ENCODE assay signal across 9 cellular contexts in the genomic region with DNA sequence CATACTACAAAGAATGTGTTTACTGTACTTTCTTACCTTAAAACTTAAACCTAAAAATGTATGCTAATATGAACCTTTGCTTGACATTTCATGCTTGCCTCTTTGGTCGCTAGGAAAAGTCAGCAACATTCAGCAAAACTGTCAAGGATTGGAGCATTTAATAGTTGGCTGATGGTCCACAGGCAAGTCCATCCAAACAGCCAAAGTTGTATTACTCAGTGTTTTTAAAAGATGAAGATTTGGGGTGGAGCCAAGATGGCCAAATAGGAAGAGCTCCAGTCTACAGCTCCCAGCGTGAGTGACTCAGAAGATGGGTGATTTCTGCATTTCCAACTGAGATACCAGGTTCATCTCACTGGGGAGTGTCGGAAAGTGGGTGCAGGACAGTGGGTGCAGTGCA. TPM values are rescaled to one million over a fixed set of nuclear protein-coding genes. Genes with fewer than 3 reads are reported as not detected.
DNase-seq lines count a peak whose midpoint lies in the region; FAIRE-seq and TF ChIP-seq lines count a peak whose summit lies in the region.
"Not testable (repeated sequence)": the region's sequence is repeated elsewhere in the genome, so short reads cannot be mapped to it uniquely, and the experiment has no call there.
"Had no signal": no experiment of that assay in that cellular context is flagged by ENCODE, and none has a peak within 500 bp of the region (broad histone marks: within the 10 kb centered on the region; RNA-seq: fewer than 3 reads in every experiment).

No MANE protein-coding gene starts in this region.

- H3K4me1 ChIP-seq in CD8-positive, alpha-beta memory T cell (ENCODE audit: insufficient read depth, low read length); GM23248 (ENCODE audit: insufficient read depth): not testable (repeated sequence)
- peaks cover 26% of the 10 kb centered on the region for H3K4me1 ChIP-seq in endothelial cell of umbilical vein (ENCODE audit: control insufficient read depth, extremely low read depth, insufficient read depth, low read length)

- H3K36me3 ChIP-seq in CD8-positive, alpha-beta memory T cell (ENCODE audit: insufficient read depth, low read length); GM23248 (ENCODE audit: low read depth); endothelial cell of umbilical vein (ENCODE audit: control insufficient read depth in 2 of 2, extremely low read depth in 1 of 2, insufficient read depth in 2 of 2, low read length in 2 of 2): not testable (repeated sequence)

- TF ChIP-seq CTCF in astrocyte of the spinal cord (IDR thresholded peaks at IDR 0.05; ENCODE audit: low read depth, low read length); endothelial cell of umbilical vein (IDR thresholded peaks at IDR 0.05; ENCODE audit: extremely low read depth in 1 of 2, insufficient read depth in 1 of 2, low read depth in 1 of 2, low read length in 2 of 2): not testable (repeated sequence)

- not testable (repeated sequence) for H3K79me2 ChIP-seq in GM23248 (ENCODE audit: insufficient read depth); endothelial cell of umbilical vein (ENCODE audit: control insufficient read depth, insufficient read depth, low read length)

- dilution Hi-C loops in endothelial cell of umbilical vein (cut with MboI; ENCODE audit: extremely low pct_ligation_motif_present, low sequenced_read_pairs): not testable (repeated sequence)

- intact Hi-C loops in endothelial cell of umbilical vein (cut with micrococcal nuclease): loop anchor here (1.0 to 2.0 kb wide), 5 partner anchors 10 to 65 kb away; no protein-coding TSS in a partner anchor

- H3K9me1 ChIP-seq in endothelial cell of umbilical vein (replicated peaks; ENCODE audit: control insufficient read depth, extremely low read depth, insufficient read depth, low read length): not testable (repeated sequence)

- peaks cover 0 to 29% (median 4%) of the 10 kb centered on the region in 3 donors for H3K36me3 Mint-ChIP-seq in CD8-positive, alpha-beta memory T cell
- H3K36me3 Mint-ChIP-seq in T-helper 2 cell treated with Interferon-gamma antibody and Interleukin-4, amounts not matched to agents 5 μg/mL and 100 μg/mL, for 36 hours (ENCODE audit: low read depth): not testable (repeated sequence)

- TF ChIP-seq POLR2A in endothelial cell of umbilical vein (IDR thresholded peaks at IDR 0.05; ENCODE audit: low read depth, low read length): peak; percentile 22

- H3K9me3 Mint-ChIP-seq in CD8-positive, alpha-beta memory T cell; T-helper 2 cell treated with Interferon-gamma antibody and Interleukin-4, amounts not matched to agents 5 μg/mL and 100 μg/mL, for 36 hours: not testable (repeated sequence)

- CTCF ChIA-PET in CD8-positive, alpha-beta memory T cell (lab: Charles Lee): not testable (repeated sequence)
- CTCF ChIA-PET in endothelial cell of umbilical vein (lab: Charles Lee): interaction anchor here (1.0 kb wide), 2 partner anchors 18 to 74 kb away, joined by 3 read pairs; no protein-coding TSS in a partner anchor

- not testable (repeated sequence) for H3K27me3 Mint-ChIP-seq in CD8-positive, alpha-beta memory T cell; T-helper 2 cell treated with Interferon-gamma antibody and Interleukin-4, amounts not matched to agents 5 μg/mL and 100 μg/mL, for 36 hours (ENCODE audit: low read depth)

- H3K4me1 Mint-ChIP-seq in CD8-positive, alpha-beta memory T cell: peaks cover 21 to 29% (median 22%) of the 10 kb centered on the region in 3 donors
- not testable (repeated sequence) for H3K4me1 Mint-ChIP-seq in T-helper 2 cell treated with Interferon-gamma antibody and Interleukin-4, amounts not matched to agents 5 μg/mL and 100 μg/mL, for 36 hours (ENCODE audit: low read depth)

- H3K4me2 ChIP-seq in GM23248 (ENCODE audit: unreplicated experiment): not testable (repeated sequence)
- H3K4me2 ChIP-seq in endothelial cell of umbilical vein (ENCODE audit: insufficient read depth, low read length): peak overlapping the region; percentile 80

- H3K9me2 ChIP-seq in GM23248 (ENCODE audit: insufficient read depth): not testable (repeated sequence)

- not testable (repeated sequence) for H2AFZ ChIP-seq in GM23248; endothelial cell of umbilical vein (ENCODE audit: low read depth, low read length)

- peak overlapping the region in 7 of 8 donors; percentile 32 to 93 (median 75) for H3K27ac Mint-ChIP-seq in CD8-positive, alpha-beta memory T cell
- H3K27ac Mint-ChIP-seq in T-helper 2 cell treated with Interferon-gamma antibody and Interleukin-4, amounts not matched to agents 5 μg/mL and 100 μg/mL, for 36 hours: peak overlapping the region; percentile 34

- not testable (repeated sequence) for H3K4me3 ChIP-seq in CD8-positive, alpha-beta memory T cell (ENCODE audit: low read length); GM23248; astrocyte of the spinal cord (ENCODE audit: low read depth, low read length)
- H3K4me3 ChIP-seq in endothelial cell of umbilical vein (replicated peaks in 1 of 3; ENCODE audit: insufficient read depth in 1 of 3, low read depth in 1 of 3, low read length in 3 of 3): peak overlapping the region in 1 of 3 experiments; percentile 28

- H3K27me3 ChIP-seq in CD8-positive, alpha-beta memory T cell (ENCODE audit: insufficient read depth, low read length, poor library complexity, severe bottlenecking); GM23248 (replicated peaks; ENCODE audit: insufficient read depth); endothelial cell of umbilical vein (ENCODE audit: control insufficient read depth in 2 of 2, insufficient read depth in 2 of 2, low read length in 2 of 2): not testable (repeated sequence)

- DNase-seq in CD8-positive, alpha-beta memory T cell; T-helper 2 cell treated with Interferon-gamma antibody and Interleukin-4, amounts not matched to agents 5 μg/mL and 100 μg/mL, for 36 hours (ENCODE audit: low spot score): not testable (repeated sequence)
- peak; percentile 90 for DNase-seq in GM23248
- DNase-seq in LHCN-M2 (ENCODE audit: low read depth): peak; percentile 51
- peak; percentile 79 for DNase-seq in astrocyte of the spinal cord (ENCODE audit: low read depth, low spot score)
- DNase-seq in endothelial cell of umbilical vein (ENCODE audit: low read depth, low spot score): peak; percentile 58
- peak; percentile 32 for DNase-seq in hepatic stellate cell (ENCODE audit: low spot score)

- not testable (repeated sequence) for H3F3A ChIP-seq in GM23248 (ENCODE audit: insufficient read depth)

- in situ Hi-C loops in GM23248 (cut with MboI); astrocyte of the spinal cord (cut with HindIII; ENCODE audit: low sequenced_read_pairs): not testable (repeated sequence)

- not testable (repeated sequence) for H4K20me1 ChIP-seq in GM23248 (ENCODE audit: insufficient read depth); endothelial cell of umbilical vein (replicated peaks; ENCODE audit: control insufficient read depth, extremely low read depth, insufficient read depth, low read length)

- not testable (repeated sequence) for H3K27ac ChIP-seq in CD8-positive, alpha-beta memory T cell (ENCODE audit: low read depth, low read length)
- H3K27ac ChIP-seq in GM23248 (peak overlapping the region; percentile 59), endothelial cell of umbilical vein (ENCODE audit: insufficient read depth, low read depth, low read length) (peak overlapping the region; percentile 96)

- peak overlapping the region in 1 of 7 donors; percentile 54 for H3K4me3 Mint-ChIP-seq in CD8-positive, alpha-beta memory T cell
- not testable (repeated sequence) for H3K4me3 Mint-ChIP-seq in T-helper 2 cell treated with Interferon-gamma antibody and Interleukin-4, amounts not matched to agents 5 μg/mL and 100 μg/mL, for 36 hours

- not testable (repeated sequence) for H3K9ac ChIP-seq in GM23248
- H3K9ac ChIP-seq in endothelial cell of umbilical vein (replicated peaks; ENCODE audit: extremely low read depth, insufficient read depth, low read length): peak overlapping the region; percentile 63

- not testable (repeated sequence) for BruUV-seq in endothelial cell of umbilical vein (replicated peaks; lab: Mats Ljungman, UMichigan)

- not testable (repeated sequence) for FAIRE-seq in endothelial cell of umbilical vein (lab: Jason Lieb, UNC)

- POLR2A ChIA-PET in CD8-positive, alpha-beta memory T cell (lab: Charles Lee); endothelial cell of umbilical vein (lab: Charles Lee): not testable (repeated sequence)

- 46 to 54% methylated on average over 3 of the region's 3 CpGs for WGBS in GM23248 (ENCODE audit: low coverage in 1 of 2, low lambda C conversion rate in 2 of 2, missing lambda C conversion rate in 2 of 2), 2 experiments

- H3K9me3 ChIP-seq in CD8-positive, alpha-beta memory T cell (ENCODE audit: low read length); GM23248 (ENCODE audit: low read depth); endothelial cell of umbilical vein (replicated peaks; ENCODE audit: control insufficient read depth, insufficient read depth, low read length): not testable (repeated sequence)

RNA-seq across cellular contexts. Expression of gene SLC1A1, which starts 40.6 kb away (rescaled TPM):
- under 1 TPM in 1 of 2 experiments, not detected in 1; 0.09 TPM for total RNA-seq in CD8-positive, alpha-beta memory T cell
- not detected for polyA plus RNA-seq in CD8-positive, alpha-beta memory T cell
- total RNA-seq in GM23248 (2014; rRNA removed; shearing (Covaris generic)): 45.4 and 47.6 TPM in 2 replicates
- polyA plus RNA-seq in GM23248 (2016; fragmentation: Nextera tagmentation; extraction: Ambion mirVana) (34.6 and 36.3 TPM in 2 replicates), endothelial cell of umbilical vein (5.2 and 5.8 TPM in 2 replicates)
- total RNA-seq in LHCN-M2 (2014; rRNA removed) (3.7 and 6.2 TPM in 2 replicates), endothelial cell of umbilical vein (6.5 and 8.3 TPM in 2 replicates)
- polyA plus RNA-seq in LHCN-M2 (2012): 1.3 TPM
- polyA plus RNA-seq in endothelial cell of umbilical vein (2011; cell fraction: cytosol; rRNA removed): 5.4 and 5.5 TPM in 2 replicates
- polyA plus RNA-seq in endothelial cell of umbilical vein (2011; cell fraction: nucleus; rRNA removed): 5.0 and 6.0 TPM in 2 replicates
- 20.1 and 26.7 TPM in 2 replicates for polyA plus RNA-seq in endothelial cell of umbilical vein (2012)
- 8.7 and 11.5 TPM in 2 replicates for polyA minus RNA-seq in endothelial cell of umbilical vein
- 4.3 TPM for polyA minus RNA-seq in endothelial cell of umbilical vein (2011; cell fraction: cytosol; rRNA and poly(A)+ RNA removed)
- polyA minus RNA-seq in endothelial cell of umbilical vein (2011; cell fraction: nucleus; rRNA and poly(A)+ RNA removed): 3.8 and 4.6 TPM in 2 replicates
- total RNA-seq: skeletal muscle tissue had no signal
- polyA plus RNA-seq: CD14-positive monocyte had no signal
